8 cellular contexts compared by ENCODE assay signal in the genomic region with DNA sequence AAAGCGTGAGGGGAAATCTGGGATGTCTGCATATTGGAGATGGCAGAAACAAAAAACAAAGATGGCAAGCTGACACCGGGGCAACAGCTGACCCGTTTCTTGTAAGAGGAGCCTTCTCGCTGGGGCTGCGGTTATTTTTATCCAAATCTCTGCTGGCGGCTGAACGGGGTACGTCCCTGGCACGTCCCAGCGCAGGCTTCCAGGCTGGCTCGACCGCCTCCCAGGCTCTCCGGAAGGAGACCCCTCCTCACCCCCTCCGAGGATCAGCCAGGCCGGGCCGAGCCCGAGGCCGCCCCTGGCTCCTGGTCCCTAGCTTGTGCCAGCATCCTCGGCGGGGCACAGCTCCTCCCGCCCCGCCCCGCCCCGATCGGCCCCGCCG. TPM values are rescaled to one million over a fixed set of nuclear protein-coding genes. Genes with fewer than 3 reads are reported as not detected.
DNase-seq lines count a peak whose midpoint lies in the region; ATAC-seq and TF ChIP-seq lines count a peak whose summit lies in the region.

No MANE protein-coding gene starts in this region.

- ATAC-seq in GM21390 (IDR thresholded peaks at IDR 0.05; ENCODE audit: unreplicated experiment) = peak; percentile 61
- peak; percentile 35 for ATAC-seq in HG03565 (IDR thresholded peaks at IDR 0.05; ENCODE audit: unreplicated experiment)
- ATAC-seq in T-helper 17 cell = peak; percentile 47

- H3K9me3 ChIP-seq in T-helper 17 cell (ENCODE audit: control insufficient read depth, low read length, poor library complexity, severe bottlenecking) (no peaks in the 10 kb centered on the region), esophagus muscularis mucosa (no peaks in the 10 kb centered on the region), uterus (no peaks in the 10 kb centered on the region)

- TF ChIP-seq EP300 in esophagus muscularis mucosa (IDR thresholded peaks at IDR 0.05) = no peak

- peaks cover 14% of the 10 kb centered on the region for H3K36me3 Mint-ChIP-seq in T-helper 17 cell (ENCODE audit: low read depth)

- H3K27me3 ChIP-seq in esophagus muscularis mucosa (no peaks in the 10 kb centered on the region), uterus (no peaks in the 10 kb centered on the region)

- peak overlapping the region; percentile 84 for H3K27ac Mint-ChIP-seq in T-helper 17 cell

- peak overlapping the region; percentile 81 to 86 (median 84) for H3K27ac ChIP-seq in esophagus muscularis mucosa (replicated peaks in 1 of 4)
- peak overlapping the region; percentile 85 to 87 for H3K27ac ChIP-seq in uterus

- TF ChIP-seq POLR2A in esophagus muscularis mucosa (IDR thresholded peaks at IDR 0.05; ENCODE audit: low read depth) (no peak), uterus (IDR thresholded peaks at IDR 0.05) (no peak)

- TF ChIP-seq CTCF in esophagus muscularis mucosa (IDR thresholded peaks at IDR 0.05) (no peak), uterus (IDR thresholded peaks at IDR 0.05) (no peak)

- H3K4me3 Mint-ChIP-seq in T-helper 17 cell = peak overlapping the region; percentile 92

- in situ Hi-C loops in G401 (cut with HindIII; ENCODE audit: low sequenced_read_pairs) = no loop called here

- H3K27me3 Mint-ChIP-seq in T-helper 17 cell = peaks cover 36% of the 10 kb centered on the region

- peak; percentile 76 for DNase-seq in G401 (ENCODE audit: low spot score)
- no peak for DNase-seq in T-helper 17 cell
- no peak for DNase-seq in esophagus muscularis mucosa (ENCODE audit: extremely low spot score)
- DNase-seq in myocyte (ENCODE audit: low read depth) = peak; percentile 85
- peak; percentile 33 to 37 for DNase-seq in uterus
- DNase-seq in NCI-H2107 (lab: John Stamatoyannopoulos, UW) = no peak

- intact Hi-C loops in esophagus muscularis mucosa (cut with DNase I) = no loop called here
- intact Hi-C loops in uterus (cut with DNase I; ENCODE audit: low total_unique reads) = no loop called here

- WGBS in esophagus muscularis mucosa = 0% methylated on average over 6 of the region's 27 CpGs

- H3K4me1 Mint-ChIP-seq in T-helper 17 cell = peaks cover 29% of the 10 kb centered on the region

- H3K36me3 ChIP-seq in esophagus muscularis mucosa = peaks cover 0 to 2% (median 0%) of the 10 kb centered on the region in 4 donors
- H3K36me3 ChIP-seq in uterus = no peaks in the 10 kb centered on the region

- H3K4me1 ChIP-seq in esophagus muscularis mucosa (peaks cover 15 to 46% (median 36%) of the 10 kb centered on the region in 4 donors), uterus (peaks cover 0 to 7% of the 10 kb centered on the region in 2 donors)

- H3K4me3 ChIP-seq in esophagus muscularis mucosa = peak overlapping the region; percentile 79 to 93 (median 90)
- H3K4me3 ChIP-seq in uterus = peak overlapping the region; percentile 67 to 73

RNA-seq across cellular contexts. Expression of gene SGCB, which starts 0.4 kb away (rescaled TPM):
- total RNA-seq in G401 (2014; rRNA removed; shearing (Covaris generic)) = 4.2 and 5.5 TPM in 2 replicates
- total RNA-seq in T-helper 17 cell (1 to 10 TPM; 5.6 to 6.6 TPM), esophagus muscularis mucosa (10 to 100 TPM; 56.5 to 99.7 (median 77.3) TPM), myocyte (58.6 and 70.2 TPM in 2 replicates), uterus (10 to 100 TPM; 21.5 to 61.6 (median 44.6) TPM)
- 41.3 TPM for polyA plus RNA-seq in myocyte (2012)

RNA-seq across cellular contexts. Expression of gene SPATA18, which starts 13.4 kb away (rescaled TPM):
- total RNA-seq in G401 (2014; rRNA removed; shearing (Covaris generic)) = 0.37 TPM in 1 of 2 replicates, not detected in the other
- total RNA-seq in T-helper 17 cell = under 1 TPM in 1 of 2 donors, not detected in 1; 0.18 TPM
- total RNA-seq in esophagus muscularis mucosa = 1 to 10 TPM; 3.2 to 7.5 (median 5.4) TPM
- total RNA-seq in myocyte = not detected in 2 replicates
- polyA plus RNA-seq in myocyte (2012) = not detected
- total RNA-seq in uterus = 10 to 100 TPM in 1 of 4 donors, 1 to 10 TPM in 1, under 1 TPM in 2; under 0.01 to 12.2 (median 4.2) TPM

RNA-seq across cellular contexts. Expression of gene LRRC66, which starts 17.6 kb away (rescaled TPM):
- not detected in 2 replicates for total RNA-seq in G401 (2014; rRNA removed; shearing (Covaris generic))
- total RNA-seq in T-helper 17 cell (under 1 TPM in 1 of 2 donors, not detected in 1; 0.60 TPM), esophagus muscularis mucosa (1 to 10 TPM in 1 of 4 donors, under 1 TPM in 3; 0.17 to 1.2 (median 0.54) TPM), myocyte (0.94 and 2.2 TPM in 2 replicates), uterus (1 to 10 TPM in 1 of 4 donors, under 1 TPM in 1, not detected in 2; 0.90 to 1.5 TPM)
- polyA plus RNA-seq in myocyte (2012) = 0.49 TPM

Comparison
In these comparisons a context has a peak if more than half of its experiments do, and no peak if none do; other contexts are left out.
1. DNase-seq: peak in G401 (single experiment), myocyte (single experiment) and uterus (2 of 2); none in T-helper 17 cell (0 of 3), esophagus muscularis mucosa (single experiment) and NCI-H2107 (single experiment).
2. Peak in every context shown above with its lines, with median percentiles within 50 percentile points of each other: ATAC-seq.